8 cellular contexts compared by ENCODE assay signal in genomic region chr6:16128759-16129622, GRCh38. TPM values are rescaled to one million over a fixed set of nuclear protein-coding genes. Genes with fewer than 3 reads are reported as not detected.
DNase-seq lines count a peak whose midpoint lies in the region; ATAC-seq and TF ChIP-seq lines count a peak whose summit lies in the region.

MYLIP (plus strand) TSS chr6:16129086; CDS start chr6:16129323, 237 bp downstream.

- WGBS in adrenal gland, 4 donors: 0 to 1% (median 0%) methylated on average over 7 to 95 of the region's 95 CpGs
- WGBS in heart right ventricle, 2 donors: 0 to 1% methylated on average over 62 to 93 of the region's 95 CpGs

- DNase-seq in GM13977 (ENCODE audit: low spot score) (peak; percentile 96), NCI-H146 (lab: John Stamatoyannopoulos, UW) (peak; percentile 97), T-cell (peak; percentile 91 to 99 (median 97)), adrenal gland (peak; percentile 98 to 99 (median 99)), heart right ventricle (peak; percentile 98 to 99), posterior cingulate gyrus (peak; percentile 98 to 100 (median 98)), type B pancreatic cell (ENCODE audit: extremely low spot score, unreplicated experiment) (peak; percentile 98)

- H3K27me3 Mint-ChIP-seq in T-cell: peaks cover 3% of the 10 kb centered on the region in 2 donors
- H3K27me3 Mint-ChIP-seq in type B pancreatic cell: peaks cover 7% of the 10 kb centered on the region

- H3K9me3 ChIP-seq in adrenal gland (replicated peaks in 1 of 3) (no peaks in the 10 kb centered on the region), heart right ventricle (no peaks in the 10 kb centered on the region)

- H3K27ac ChIP-seq in adrenal gland (peak within 1 kb of the TSS; percentile 42 to 95 (median 92)), heart right ventricle (peak within 1 kb of the TSS; percentile 94 to 99 (median 98))

- no peaks in the 10 kb centered on the region for H3K36me3 ChIP-seq in adrenal gland (replicated peaks in 1 of 2)
- peaks cover 0 to 15% (median 0%) of the 10 kb centered on the region in 9 donors for H3K36me3 ChIP-seq in heart right ventricle

- intact Hi-C loops in adrenal gland (cut with DNase I): loop anchor here in 1 of 2 donors (5.0 kb wide), 1 partner anchor 437 kb away; no protein-coding TSS in a partner anchor
- intact Hi-C loops in heart right ventricle (cut with DNase I): loop anchor here in 9 of 10 donors (1.0 to 10.0 kb wide), 11 partner anchors 53 to 438 kb away; no protein-coding TSS in a partner anchor
- intact Hi-C loops in posterior cingulate gyrus (cut with DNase I): loop anchor here (1.0 kb wide), 2 partner anchors 54 to 438 kb away; no protein-coding TSS in a partner anchor

- no peaks in the 10 kb centered on the region for H3K9me3 Mint-ChIP-seq in T-cell
- no peaks in the 10 kb centered on the region for H3K9me3 Mint-ChIP-seq in type B pancreatic cell

- H3K4me3 Mint-ChIP-seq in T-cell: peak within 1 kb of the TSS; percentile 91 to 94 (median 93)
- peak within 1 kb of the TSS; percentile 98 for H3K4me3 Mint-ChIP-seq in type B pancreatic cell

- H3K27me3 ChIP-seq in adrenal gland (no peaks in the 10 kb centered on the region), heart right ventricle (no peaks in the 10 kb centered on the region)

- TF ChIP-seq POLR2A in adrenal gland (IDR thresholded peaks at IDR 0.05): peak; percentile 99 to 100

- H3K36me3 Mint-ChIP-seq in T-cell (peaks cover 7% of the 10 kb centered on the region), type B pancreatic cell (peaks cover 17% of the 10 kb centered on the region)

- peaks cover 16 to 29% of the 10 kb centered on the region in 2 donors for H3K4me1 ChIP-seq in adrenal gland (replicated peaks in 1 of 2)
- H3K4me1 ChIP-seq in heart right ventricle: peaks cover 0 to 53% (median 37%) of the 10 kb centered on the region in 9 donors

- in situ Hi-C loops in GM13977 (cut with MboI; ENCODE audit: low pct_unique_long_range_greater_than_20kb, low sequenced_read_pairs, unreplicated experiment): no loop called here

- POLR2A ChIA-PET in T-cell (lab: Charles Lee): interaction anchor here (0.6 to 2.0 kb wide), 22 partner anchors 9 to 1672 kb away, joined by 3 to 26 read pairs (median 4); partner anchors contain the start of genes ATXN1 (in 1 of the 2) and JARID2 (in 1 of the 2)

- H3K4me1 Mint-ChIP-seq in T-cell (peaks cover 31 to 49% (median 38%) of the 10 kb centered on the region in 3 donors), type B pancreatic cell (ENCODE audit: unreplicated experiment) (peaks cover 17% of the 10 kb centered on the region)

- H3K27ac Mint-ChIP-seq in T-cell (peak within 1 kb of the TSS; percentile 85 to 88), type B pancreatic cell (peak within 1 kb of the TSS; percentile 93)

- TF ChIP-seq CTCF in GM13977 (IDR thresholded peaks at IDR 0.05; ENCODE audit: extremely low read depth, insufficient read depth, missing control alignments): peak; percentile 76
- TF ChIP-seq CTCF in adrenal gland (IDR thresholded peaks at IDR 0.05): peak; percentile 35 to 89 (median 72)
- peak; percentile 53 to 90 (median 69) for TF ChIP-seq CTCF in heart right ventricle (IDR thresholded peaks at IDR 0.05)
- TF ChIP-seq CTCF in type B pancreatic cell (conservative IDR thresholded peaks at IDR 0.05): peak; percentile 72

- CTCF ChIA-PET in T-cell (lab: Charles Lee): interaction anchor here (0.7 to 2.8 kb wide), 11 partner anchors 8 to 1972 kb away, joined by 3 to 18 read pairs (median 4); no protein-coding TSS in a partner anchor

- peak; percentile 71 for ATAC-seq in HG02870 (IDR thresholded peaks at IDR 0.05; ENCODE audit: unreplicated experiment)
- ATAC-seq in T-cell (replicated peaks in 1 of 4): peak; percentile 80 to 89 (median 89)
- ATAC-seq in heart right ventricle: peak; percentile 97 to 99 (median 98)

- H3K4me3 ChIP-seq in adrenal gland: peak within 1 kb of the TSS; percentile 74 to 99 (median 86)
- peak within 1 kb of the TSS; percentile 81 to 100 (median 98) for H3K4me3 ChIP-seq in heart right ventricle

RNA-seq across cellular contexts. Expression of gene MYLIP, which starts in this region (rescaled TPM):
- total RNA-seq in T-cell (100 to 1,000 TPM in 2 of 5 donors, 10 to 100 TPM in 3; 18.4 to 210 (median 19.9) TPM), adrenal gland (10 to 100 TPM in 7 of 8 donors, 1 to 10 TPM in 1; 8.6 to 49.2 (median 38.5) TPM), heart right ventricle (10 to 100 TPM in 9 of 10 donors, 1 to 10 TPM in 1; 6.9 to 22.5 (median 14.9) TPM), type B pancreatic cell (ENCODE audit: low replicate concordance) (44.4 and 54.9 TPM in 2 replicates)
- polyA plus RNA-seq in adrenal gland (10 to 100 TPM in 2 of 3 donors, 1 to 10 TPM in 1; 7.5 to 13.5 (median 11.5) TPM), heart right ventricle (1 to 10 TPM; 8.6 to 8.9 TPM)

Comparison
In these comparisons a context has a peak if more than half of its experiments do, and no peak if none do; other contexts are left out.
1. Peak in every context shown above with its lines: DNase-seq, ATAC-seq, H3K4me3 ChIP-seq and H3K27ac ChIP-seq.